1 cellular context compared by ENCODE assay signal in the genomic region with DNA sequence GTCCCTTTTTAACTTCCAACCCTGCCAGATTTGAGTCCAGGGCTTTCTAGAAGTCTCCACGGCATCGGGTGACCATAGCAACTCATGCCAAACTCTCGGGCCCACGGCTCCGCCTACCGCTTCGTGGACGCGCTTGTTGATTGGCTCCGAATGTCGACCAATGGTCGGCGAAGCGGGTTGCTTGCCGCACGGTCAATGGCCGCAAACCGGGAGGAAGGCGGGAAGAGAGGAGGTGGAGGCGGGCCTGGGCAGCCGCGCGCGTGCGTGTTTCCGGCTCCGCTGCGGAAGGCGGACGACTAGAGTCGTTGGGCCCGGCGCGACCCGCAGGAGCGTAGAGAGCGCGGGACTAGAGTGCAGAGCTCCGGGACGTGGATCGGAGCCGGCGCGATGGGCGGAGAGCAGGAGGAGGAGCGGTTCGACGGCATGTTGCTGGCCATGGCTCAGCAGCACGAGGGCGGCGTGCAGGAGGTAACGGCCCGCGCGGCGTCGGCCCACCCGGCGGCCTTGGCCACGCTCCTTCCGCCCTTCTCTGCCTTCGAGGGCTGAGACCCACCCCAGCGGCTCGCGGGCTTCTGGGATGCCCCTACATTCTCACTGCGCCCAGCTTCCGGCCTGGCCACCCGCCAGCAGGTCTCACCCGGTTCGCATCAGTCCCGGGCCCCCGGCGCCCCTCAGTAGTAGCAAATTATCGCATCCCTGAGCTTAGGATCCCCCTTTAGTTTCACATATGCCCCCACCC.
TF ChIP-seq lines count a peak whose summit lies in the region.

Gene NUDC, plus strand, starts transcription at position 282 of the 739 bp plus-strand sequence. Its CDS starts 106 bp downstream, at position 388.

TF ChIP-seq in H1, 55 proteins besides CTCF, POLR2A, EP300 and RAD21:
- TF ChIP-seq CHD2 (IDR thresholded peaks at IDR 0.05; ENCODE audit: low read length) (peak; percentile 77), NRF1 (IDR thresholded peaks at IDR 0.05; ENCODE audit: low read depth, low read length) (peak; percentile 24; the same call in 1 of the 2 replicates), CEBPB (IDR thresholded peaks at IDR 0.05; ENCODE audit: low read depth, low read length) (no peak), CTBP2 (IDR thresholded peaks at IDR 0.05; ENCODE audit: borderline replicate concordance, insufficient read depth, insufficient read length, low read length) (no peak), SP4 (IDR thresholded peaks at IDR 0.05; ENCODE audit: low read length) (no peak), CREB1 (IDR thresholded peaks at IDR 0.05) (peak; percentile 68; the same call in 1 of the 2 replicates), KDM4A (IDR thresholded peaks at IDR 0.05; ENCODE audit: low read depth, low read length, severe bottlenecking) (no peak), RBBP5 (IDR thresholded peaks at IDR 0.05; ENCODE audit: borderline replicate concordance, low read depth, low read length) (peak; percentile 72; the same call in 1 of the 2 replicates), SP2 (IDR thresholded peaks at IDR 0.05; ENCODE audit: low read length) (peak; percentile 39; the same call in 1 of the 2 replicates), YY1 (IDR thresholded peaks at IDR 0.05; ENCODE audit: low read depth, low read length) (no peak), ZNF274 (IDR thresholded peaks at IDR 0.05; ENCODE audit: borderline replicate concordance, extremely low read depth, low read length) (no peak), POU5F1 (IDR thresholded peaks at IDR 0.05; ENCODE audit: low read depth, low read length) (no peak), TBP (IDR thresholded peaks at IDR 0.05; ENCODE audit: low read depth, low read length) (peak; percentile 76; the same call in 1 of the 2 replicates), GTF2F1 (IDR thresholded peaks at IDR 0.05; ENCODE audit: borderline replicate concordance, low read depth, low read length) (0 out of 2 replicates have a peak, but pooled peaks have one; percentile 8), GABPA (IDR thresholded peaks at IDR 0.05; ENCODE audit: borderline replicate concordance, insufficient read depth, low read length) (peak; percentile 57; the same call in 1 of the 2 replicates), ASH2L (IDR thresholded peaks at IDR 0.05; ENCODE audit: low read length) (peak; percentile 74), SIN3A (conservative IDR thresholded peaks at IDR 0.05 in 1 of 2, IDR thresholded peaks at IDR 0.05 in 1 of 2; ENCODE audit: low read depth in 1 of 2, low read length in 2 of 2) (peak; percentile 56 to 83; a peak in 2 of 4 replicates), HDAC2 (IDR thresholded peaks at IDR 0.05; ENCODE audit: borderline replicate concordance in 1 of 2, low read depth in 2 of 2, low read length in 2 of 2) (peak; percentile 64 to 85; a peak in 2 of 4 replicates), PHF8 (conservative IDR thresholded peaks at IDR 0.05; ENCODE audit: low read depth, low read length) (peak; percentile 90), RNF2 (IDR thresholded peaks at IDR 0.05; ENCODE audit: borderline replicate concordance, low read depth, low read length, missing control alignments, poor library complexity, severe bottlenecking) (no peak), SP1 (IDR thresholded peaks at IDR 0.05; ENCODE audit: low read depth, low read length) (peak; percentile 86; the same call in 1 of the 2 replicates), SIRT6 (IDR thresholded peaks at IDR 0.05; ENCODE audit: low read length) (no peak), MAX (IDR thresholded peaks at IDR 0.05) (peak; percentile 93), BACH1 (IDR thresholded peaks at IDR 0.05; ENCODE audit: low read length) (peak; percentile 69), KDM1A (IDR thresholded peaks at IDR 0.05; ENCODE audit: borderline replicate concordance, low read length) (no peak), KDM5A (IDR thresholded peaks at IDR 0.05; ENCODE audit: low read length) (no peak; the same call in 1 of the 2 replicates), JUND (IDR thresholded peaks at IDR 0.05; ENCODE audit: low read length) (no peak), TAF1 (IDR thresholded peaks at IDR 0.05; ENCODE audit: low read depth, low read length) (peak; percentile 78), POLR2AphosphoS5 (IDR thresholded peaks at IDR 0.05; ENCODE audit: low read depth, low read length) (peak; percentile 69), TAF7 (optimal IDR thresholded peaks at IDR 0.05; ENCODE audit: borderline replicate concordance, low read depth, low read length) (peak; percentile 24), RFX5 (IDR thresholded peaks at IDR 0.05; ENCODE audit: borderline replicate concordance, low read depth, low read length) (no peak), CBX5 (IDR thresholded peaks at IDR 0.05; ENCODE audit: low read depth, low read length) (no peak)
- TF ChIP-seq, protein P1, sequence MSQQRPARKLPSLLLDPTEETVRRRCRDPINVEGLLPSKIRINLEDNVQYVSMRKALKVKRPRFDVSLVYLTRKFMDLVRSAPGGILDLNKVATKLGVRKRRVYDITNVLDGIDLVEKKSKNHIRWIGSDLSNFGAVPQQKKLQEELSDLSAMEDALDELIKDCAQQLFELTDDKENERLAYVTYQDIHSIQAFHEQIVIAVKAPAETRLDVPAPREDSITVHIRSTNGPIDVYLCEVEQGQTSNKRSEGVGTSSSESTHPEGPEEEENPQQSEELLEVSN (IDR thresholded peaks at IDR 0.05): peak; percentile 92
- TF ChIP-seq, protein P2, sequence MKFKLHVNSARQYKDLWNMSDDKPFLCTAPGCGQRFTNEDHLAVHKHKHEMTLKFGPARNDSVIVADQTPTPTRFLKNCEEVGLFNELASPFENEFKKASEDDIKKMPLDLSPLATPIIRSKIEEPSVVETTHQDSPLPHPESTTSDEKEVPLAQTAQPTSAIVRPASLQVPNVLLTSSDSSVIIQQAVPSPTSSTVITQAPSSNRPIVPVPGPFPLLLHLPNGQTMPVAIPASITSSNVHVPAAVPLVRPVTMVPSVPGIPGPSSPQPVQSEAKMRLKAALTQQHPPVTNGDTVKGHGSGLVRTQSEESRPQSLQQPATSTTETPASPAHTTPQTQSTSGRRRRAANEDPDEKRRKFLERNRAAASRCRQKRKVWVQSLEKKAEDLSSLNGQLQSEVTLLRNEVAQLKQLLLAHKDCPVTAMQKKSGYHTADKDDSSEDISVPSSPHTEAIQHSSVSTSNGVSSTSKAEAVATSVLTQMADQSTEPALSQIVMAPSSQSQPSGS (IDR thresholded peaks at IDR 0.05; ENCODE audit: low read length): no peak
- TF ChIP-seq, protein P3, sequence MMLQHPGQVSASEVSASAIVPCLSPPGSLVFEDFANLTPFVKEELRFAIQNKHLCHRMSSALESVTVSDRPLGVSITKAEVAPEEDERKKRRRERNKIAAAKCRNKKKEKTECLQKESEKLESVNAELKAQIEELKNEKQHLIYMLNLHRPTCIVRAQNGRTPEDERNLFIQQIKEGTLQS (IDR thresholded peaks at IDR 0.05; ENCODE audit: insufficient read depth, low read depth, low read length): no peak
TF ChIP-seq in H1: peak in this region for 19.
